ENCODE assay signal across 22 cellular contexts in the genomic region with DNA sequence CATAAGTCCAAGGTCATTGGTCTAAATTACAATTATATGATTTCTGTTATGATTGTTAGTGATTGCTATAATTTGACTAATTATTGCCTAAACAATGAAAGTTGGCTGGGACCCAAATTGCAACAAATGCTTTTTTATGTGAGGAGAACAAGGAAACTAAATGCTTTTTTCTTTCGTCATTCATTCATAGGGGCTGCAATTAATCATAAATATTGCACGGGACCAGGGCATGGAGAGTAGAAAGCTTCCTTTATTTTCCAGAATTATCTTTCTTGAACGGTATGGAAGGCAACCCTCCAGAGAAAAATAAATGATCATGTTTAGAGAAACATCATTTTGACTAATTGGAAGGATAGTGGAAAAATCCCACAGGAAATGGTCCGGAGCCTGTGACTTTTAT. TPM values are rescaled to one million over a fixed set of nuclear protein-coding genes. Genes with fewer than 3 reads are reported as not detected.
DNase-seq lines count a peak whose midpoint lies in the region; ATAC-seq and TF ChIP-seq lines count a peak whose summit lies in the region.
"Had no signal": no experiment of that assay in that cellular context is flagged by ENCODE, and none has a peak within 500 bp of the region (broad histone marks: within the 10 kb centered on the region; RNA-seq: fewer than 3 reads in every experiment).

No MANE protein-coding gene starts in this region.

- no peak overlapping the region for H3K4me3 Mint-ChIP-seq in T-cell
- H3K4me3 Mint-ChIP-seq in activated CD8-positive, alpha-beta memory T cell treated with anti-CD3 and anti-CD28 coated beads, Interleukin-2, amount 10 ng/mL, durations not matched to agents 7 days and 5 days, result no peak overlapping the region
- H3K4me3 Mint-ChIP-seq: CD4-positive, CD25-positive, alpha-beta regulatory T cell; IgD-negative memory B cell; T-helper 17 cell had no signal

- no peak overlapping the region for H3K4me3 ChIP-seq in left ventricle myocardium inferior
- H3K4me3 ChIP-seq: BLaER1, Peyer's patch, SK-N-MC had no signal

- ATAC-seq in T-cell (replicated peaks in 1 of 4), result no peak
- ATAC-seq in activated CD8-positive, alpha-beta memory T cell treated with anti-CD3 and anti-CD28 coated beads, Interleukin-2, amount 10 ng/mL, durations not matched to agents 7 days and 5 days, result no peak
- ATAC-seq: T-helper 17 cell had no signal

- H3K4me1 Mint-ChIP-seq in T-cell, result no peaks in the 10 kb centered on the region
- H3K4me1 Mint-ChIP-seq in activated CD8-positive, alpha-beta memory T cell treated with anti-CD3 and anti-CD28 coated beads, Interleukin-2, amount 10 ng/mL, durations not matched to agents 7 days and 5 days, result peaks cover 5% of the 10 kb centered on the region
- H3K4me1 Mint-ChIP-seq: CD4-positive, CD25-positive, alpha-beta regulatory T cell had no signal

- POLR2A ChIA-PET in T-cell (lab: Charles Lee), result no interaction called here

- TF ChIP-seq CTCF in left ventricle myocardium inferior (IDR thresholded peaks at IDR 0.05; ENCODE audit: borderline replicate concordance), result no peak

- no peaks in the 10 kb centered on the region for H3K36me3 Mint-ChIP-seq in T-cell
- H3K36me3 Mint-ChIP-seq in activated CD8-positive, alpha-beta memory T cell treated with anti-CD3 and anti-CD28 coated beads, Interleukin-2, amount 10 ng/mL, durations not matched to agents 7 days and 5 days, result no peaks in the 10 kb centered on the region
- H3K36me3 Mint-ChIP-seq: CD4-positive, CD25-positive, alpha-beta regulatory T cell; IgD-negative memory B cell had no signal

- DNase-seq in COLO829 (ENCODE audit: low spot score) (peak; percentile 33), DMS153 (lab: John Stamatoyannopoulos, UW) (peak; percentile 33), NCI-H146 treated with DMSO at 0.1 percent for 48 hours (lab: John Stamatoyannopoulos, UW; ENCODE audit: unreplicated experiment) (peak; percentile 3), foreskin melanocyte (peak; percentile 70), T-cell (no peak), left ventricle myocardium inferior (no peak)
- no peak for DNase-seq in activated naive CD4-positive, alpha-beta T cell treated with Interleukin-2 at 50 U/mL for 16 hours
- no peak for DNase-seq in activated CD8-positive, alpha-beta memory T cell treated with anti-CD3 and anti-CD28 coated beads, Interleukin-2, amount 10 ng/mL, durations not matched to agents 7 days and 5 days
- DNase-seq: CD4-positive, CD25-positive, alpha-beta regulatory T cell; DND-41; NCI-H1048; NCI-H1694; NCI-H2081 treated with DMSO at 0.1 percent for 48 hours; NCI-H524; OCI-M1; Peyer's patch; SHP77 treated with DMSO at 0.1 percent for 48 hours; T-helper 17 cell had no signal

- intact Hi-C loops in left ventricle myocardium inferior (cut with micrococcal nuclease), result no loop called here

- H3K27ac Mint-ChIP-seq in T-cell, result peak overlapping the region in 1 of 2 donors; percentile 37
- no peak overlapping the region for H3K27ac Mint-ChIP-seq in activated CD8-positive, alpha-beta memory T cell treated with anti-CD3 and anti-CD28 coated beads, Interleukin-2, amount 10 ng/mL, durations not matched to agents 7 days and 5 days
- H3K27ac Mint-ChIP-seq: IgD-negative memory B cell, T-helper 17 cell had no signal

- peaks cover 5 to 31% of the 10 kb centered on the region in 2 donors for H3K27me3 Mint-ChIP-seq in T-cell
- H3K27me3 Mint-ChIP-seq in activated CD8-positive, alpha-beta memory T cell treated with anti-CD3 and anti-CD28 coated beads, Interleukin-2, amount 10 ng/mL, durations not matched to agents 7 days and 5 days, result peaks cover 27% of the 10 kb centered on the region
- H3K27me3 Mint-ChIP-seq: IgD-negative memory B cell had no signal

- H3K9me3 Mint-ChIP-seq in T-cell, result no peaks in the 10 kb centered on the region
- H3K9me3 Mint-ChIP-seq in activated CD8-positive, alpha-beta memory T cell treated with anti-CD3 and anti-CD28 coated beads, Interleukin-2, amount 10 ng/mL, durations not matched to agents 7 days and 5 days (ENCODE audit: low read depth), result no peaks in the 10 kb centered on the region
- H3K9me3 Mint-ChIP-seq: CD4-positive, CD25-positive, alpha-beta regulatory T cell; IgD-negative memory B cell had no signal

- no peak overlapping the region for H3K27ac ChIP-seq in left ventricle myocardium inferior (replicated peaks)
- H3K27ac ChIP-seq: BLaER1, KMS-11, Peyer's patch, SK-N-MC had no signal

- no peaks in the 10 kb centered on the region for H3K9me3 ChIP-seq in left ventricle myocardium inferior (replicated peaks)
- H3K9me3 ChIP-seq: BLaER1, Peyer's patch had no signal

- no peaks in the 10 kb centered on the region for H3K27me3 ChIP-seq in left ventricle myocardium inferior (ENCODE audit: low read depth)
- H3K27me3 ChIP-seq: BLaER1, Peyer's patch had no signal

- CTCF ChIA-PET in T-cell (lab: Charles Lee), result interaction anchor here in 1 of 2 donors (0.6 kb wide), 1 partner anchor 1175 kb away, joined by 4 read pairs; no protein-coding TSS in a partner anchor
- CTCF ChIA-PET in activated CD8-positive, alpha-beta memory T cell treated with anti-CD3 and anti-CD28 coated beads, Interleukin-2, amount 10 ng/mL, durations not matched to agents 7 days and 5 days (lab: Charles Lee), result interaction anchor here (1.5 kb wide), 1 partner anchor 118 kb away, joined by 4 read pairs; no protein-coding TSS in a partner anchor

- no peaks in the 10 kb centered on the region for H3K4me1 ChIP-seq in left ventricle myocardium inferior
- H3K4me1 ChIP-seq: Peyer's patch had no signal

- no peaks in the 10 kb centered on the region for H3K36me3 ChIP-seq in left ventricle myocardium inferior
- H3K36me3 ChIP-seq: BLaER1, Peyer's patch had no signal

RNA-seq across cellular contexts. Expression of a gene that starts 32.6 kb away (rescaled TPM):
- total RNA-seq in T-cell (10 to 100 TPM; 43.1 to 69.3 (median 60.9) TPM), left ventricle myocardium inferior (238 TPM)
- 10 to 100 TPM; 25.8 to 29.4 TPM for total RNA-seq in activated CD8-positive, alpha-beta memory T cell treated with anti-CD3 and anti-CD28 coated beads, Interleukin-2, amount 10 ng/mL, durations not matched to agents 7 days and 5 days

Comparison
In these comparisons a context has a peak if more than half of its experiments do, and no peak if none do; other contexts are left out.
1. DNase-seq: peak in COLO829 (single experiment), DMS153 (single experiment), NCI-H146 treated with DMSO at 0.1 percent for 48 hours (single experiment) and foreskin melanocyte (single experiment); none in T-cell (0 of 34), left ventricle myocardium inferior (single experiment), activated naive CD4-positive, alpha-beta T cell treated with Interleukin-2 at 50 U/mL for 16 hours (single experiment) and activated CD8-positive, alpha-beta memory T cell treated with anti-CD3 and anti-CD28 coated beads, Interleukin-2, amount 10 ng/mL, durations not matched to agents 7 days and 5 days (single experiment).